In the genomic region with DNA sequence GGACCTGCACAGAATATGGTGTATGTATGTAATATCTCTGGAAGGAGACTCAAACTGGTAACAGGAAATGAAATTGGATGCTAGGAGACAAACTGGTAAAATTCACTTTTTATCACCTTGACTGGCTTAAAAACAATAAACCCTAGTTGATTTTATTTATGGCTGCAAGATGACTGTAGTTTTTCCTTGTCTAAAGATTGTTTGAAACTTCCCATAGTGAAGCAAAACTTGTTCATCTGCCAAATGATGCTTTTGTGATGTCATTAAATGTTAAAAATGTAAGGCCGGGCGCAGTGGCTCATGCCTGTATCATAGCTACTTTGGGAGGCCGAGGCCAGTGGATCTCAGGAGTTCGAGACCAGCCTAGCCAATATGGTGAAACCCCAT, we compare ENCODE assay signal across 16 cellular contexts. TPM values are rescaled to one million over a fixed set of nuclear protein-coding genes. Genes with fewer than 3 reads are reported as not detected.
A peak's percentile ranks its signal among the peaks of the same experiment; 100 is the strongest.
DNase-seq lines count a peak whose midpoint lies in the region; ATAC-seq, FAIRE-seq and TF ChIP-seq lines count a peak whose summit lies in the region.
"Had no signal": no experiment of that assay in that cellular context is flagged by ENCODE, and none has a peak within 500 bp of the region (broad histone marks: within the 10 kb centered on the region; RNA-seq: fewer than 3 reads in every experiment).

No MANE protein-coding gene starts in this region.

- no peak for DNase-seq in A549 (ENCODE audit: low read depth in 1 of 2, low spot score in 1 of 2)
- DNase-seq in SK-N-MC (ENCODE audit: low read depth, low spot score): no peak
- DNase-seq in iris pigment epithelial cell (ENCODE audit: low read depth): peak; percentile 9
- DNase-seq in activated CD4-positive, CD25-positive, alpha-beta regulatory T cell (lab: John Stamatoyannopoulos, UW): no peak
- DNase-seq in NCI-H526 treated with DMSO at 0.1 percent for 48 hours (lab: John Stamatoyannopoulos, UW): no peak
- DNase-seq in DMS53 (lab: John Stamatoyannopoulos, UW): no peak
- DNase-seq: activated gamma-delta T cell; heart right ventricle; left colon; NCI-H1092 treated with DMSO at 0.1 percent for 48 hours; NCI-H345; retina; stimulated activated CD4-positive, alpha-beta T cell treated with anti-CD3 and anti-CD28 coated beads, Interleukin-4, amount 100 ng/mL, for 1 hour; T-helper 1 cell had no signal

- CTCF ChIA-PET in A549 (lab: Yijun Ruan, JAX): interaction anchor here (0.8 to 3.2 kb wide), 11 partner anchors 10 to 200 kb away, joined by 3 to 17 read pairs (median 4); a partner anchor contains a TSS

- TF ChIP-seq EP300 in A549 (IDR thresholded peaks at IDR 0.05): no peak

- peak; percentile 73 for FAIRE-seq in A549 (lab: Jason Lieb, UNC)
- FAIRE-seq: endometrium had no signal

- no peak overlapping the region for H3K4me2 ChIP-seq in A549

- no peaks in the 10 kb centered on the region for H3K9me3 ChIP-seq in A549
- H3K9me3 ChIP-seq in SK-N-MC (ENCODE audit: low read depth, low read length): no peaks in the 10 kb centered on the region
- H3K9me3 ChIP-seq: heart right ventricle had no signal

- 92% methylated on average over 4 of the region's 4 CpGs for WGBS in A549 (ENCODE audit: missing lambda C conversion rate)

- POLR2A ChIA-PET in A549 (lab: Yijun Ruan, JAX): interaction anchor here (1.5 kb wide), 1 partner anchor 15 kb away, joined by 6 read pairs; no protein-coding TSS in a partner anchor

- ATAC-seq in A549: no peak
- ATAC-seq: heart right ventricle; left colon; stimulated activated memory B cell treated with anti-CD40 and anti-IgM and Interleukin-4, amounts not matched to agents 10 μg/mL and 1 μg/mL and 100 μg/mL, for 72 hours had no signal

- TF ChIP-seq POLR2A in A549 (IDR thresholded peaks at IDR 0.05; ENCODE audit: low read length): no peak

- no peak for TF ChIP-seq CTCF in A549 (IDR thresholded peaks at IDR 0.05)

- H3K4me1 ChIP-seq in A549: peaks cover 76% of the 10 kb centered on the region

- no peak for TF ChIP-seq RAD21 in A549 (conservative IDR thresholded peaks at IDR 0.05 in 1 of 2, IDR thresholded peaks at IDR 0.05 in 1 of 2)

- H3K9ac ChIP-seq in SK-N-MC (ENCODE audit: insufficient read length): no peak overlapping the region

- H3K36me3 ChIP-seq in SK-N-MC (ENCODE audit: insufficient read depth, low read length): peaks cover 45% of the 10 kb centered on the region

- no peak overlapping the region for H3K4me3 ChIP-seq in A549
- no peak overlapping the region for H3K4me3 ChIP-seq in SK-N-MC
- H3K4me3 ChIP-seq: heart right ventricle had no signal

- no peak overlapping the region; a peak in 1 of 6 replicates for H3K27ac ChIP-seq in A549
- H3K27ac ChIP-seq in SK-N-MC: peak overlapping the region; percentile 10

TF ChIP-seq in A549, 52 proteins besides CTCF, POLR2A, EP300 and RAD21:
- TF ChIP-seq JUNB (IDR thresholded peaks at IDR 0.05): no peak
TF ChIP-seq in A549: peak in this region for 0.

RNA-seq across cellular contexts. Expression of a gene that starts 2.5 kb away (rescaled TPM):
- polyA plus RNA-seq in A549 (2011; rRNA removed): 383 and 431 TPM in 2 replicates
- 437 and 495 TPM in 2 replicates for polyA plus RNA-seq in A549 (2012; cell fraction: cytosol; rRNA removed)
- 459 and 460 TPM in 2 replicates for polyA plus RNA-seq in A549 (2012; cell fraction: nucleus; rRNA removed)
- 393 to 394 TPM (median 394 TPM) in 3 replicates for polyA plus RNA-seq in A549 (2017; fragmentation: RNase III; extraction: RNeasy Plus Mini Kit Qiagen cat#74134 plus additional on column Dnase treatment)
- polyA minus RNA-seq in A549 (2011; rRNA and poly(A)+ RNA removed): 166 and 194 TPM in 2 replicates

RNA-seq across cellular contexts. Expression of a gene that starts 15.7 kb away (rescaled TPM):
- 440 and 487 TPM in 2 replicates for polyA plus RNA-seq in A549 (2011; rRNA removed)
- polyA plus RNA-seq in A549 (2012; cell fraction: cytosol; rRNA removed): 346 and 419 TPM in 2 replicates
- polyA plus RNA-seq in A549 (2012; cell fraction: nucleus; rRNA removed): 557 and 713 TPM in 2 replicates
- polyA plus RNA-seq in A549 (2017; fragmentation: RNase III; extraction: RNeasy Plus Mini Kit Qiagen cat#74134 plus additional on column Dnase treatment): 372 to 383 TPM (median 380 TPM) in 3 replicates
- polyA minus RNA-seq in A549 (2011; rRNA and poly(A)+ RNA removed): 477 and 485 TPM in 2 replicates

RNA-seq across cellular contexts. Expression of a gene that starts 21.4 kb away (rescaled TPM):
- 2.5 and 3.3 TPM in 2 replicates for polyA plus RNA-seq in A549 (2011; rRNA removed)
- polyA plus RNA-seq in A549 (2012; cell fraction: cytosol; rRNA removed): 0.87 and 1.2 TPM in 2 replicates
- polyA plus RNA-seq in A549 (2012; cell fraction: nucleus; rRNA removed): 4.4 and 6.3 TPM in 2 replicates
- polyA plus RNA-seq in A549 (2017; fragmentation: RNase III; extraction: RNeasy Plus Mini Kit Qiagen cat#74134 plus additional on column Dnase treatment): 0.38 to 0.94 TPM (median 0.84 TPM) in 3 replicates
- polyA minus RNA-seq in A549 (2011; rRNA and poly(A)+ RNA removed): 1.7 and 2.4 TPM in 2 replicates

RNA-seq across cellular contexts. Expression of a gene that starts 44.0 kb away (rescaled TPM):
- polyA plus RNA-seq in A549 (2011; rRNA removed) (6.3 and 6.6 TPM in 2 replicates), A549 (2017; fragmentation: RNase III; extraction: RNeasy Plus Mini Kit Qiagen cat#74134 plus additional on column Dnase treatment) (2.9 to 3.5 TPM (median 3.1 TPM) in 3 replicates)
- polyA plus RNA-seq in A549 (2012; cell fraction: cytosol; rRNA removed): 3.6 and 3.7 TPM in 2 replicates
- 2.1 and 2.8 TPM in 2 replicates for polyA plus RNA-seq in A549 (2012; cell fraction: nucleus; rRNA removed)
- 4.3 and 5.2 TPM in 2 replicates for polyA minus RNA-seq in A549 (2011; rRNA and poly(A)+ RNA removed)

RNA-seq across cellular contexts. Expression of a gene that starts 45.1 kb away (rescaled TPM):
- polyA plus RNA-seq in A549 (2011; rRNA removed) (0.27 TPM in 1 of 2 replicates, not detected in the other), A549 (2017; fragmentation: RNase III; extraction: RNeasy Plus Mini Kit Qiagen cat#74134 plus additional on column Dnase treatment) (not detected in 3 replicates)
- polyA plus RNA-seq in A549 (2012; cell fraction: cytosol; rRNA removed): 0.25 and 0.38 TPM in 2 replicates
- polyA plus RNA-seq in A549 (2012; cell fraction: nucleus; rRNA removed): 0.29 TPM in 1 of 2 replicates, not detected in the other
- polyA minus RNA-seq in A549 (2011; rRNA and poly(A)+ RNA removed): not detected in 2 replicates
